ENCODE assay signal across 18 cellular contexts in genomic region chr1:109105881-109106280, GRCh38.
"Had no signal": no experiment of that assay in that cellular context is flagged by ENCODE, and none has a peak within 500 bp of the region (broad histone marks: within the 10 kb centered on the region; RNA-seq: fewer than 3 reads in every experiment).

No MANE protein-coding gene starts in this region.

- FAIRE-seq: frontal cortex, urothelium cell line had no signal

- H3K27ac ChIP-seq: heart right ventricle, testis had no signal

- H3K27ac Mint-ChIP-seq: activated B cell treated with CpG ODN at 0.5 μM for 24 hours; activated CD4-positive, alpha-beta T cell treated with anti-CD3 and anti-CD28 coated beads, Interleukin-2, amount 10 ng/mL, durations not matched to agents 7 days and 5 days; activated naive CD4-positive, alpha-beta T cell treated with anti-CD3 and anti-CD28 coated beads for 36 hours; stimulated activated naive CD8-positive, alpha-beta T cell treated with anti-CD3 and anti-CD28 coated beads, Interleukin-15, amount 100 ng/mL, for 72 hours had no signal

- H3K4me3 ChIP-seq: heart right ventricle, testis had no signal

- H3K27me3 ChIP-seq: heart right ventricle, testis had no signal

- H3K9me3 Mint-ChIP-seq: activated B cell treated with CpG ODN at 0.5 μM for 24 hours; activated CD4-positive, alpha-beta T cell treated with anti-CD3 and anti-CD28 coated beads, Interleukin-2, amount 10 ng/mL, durations not matched to agents 7 days and 5 days; activated naive CD4-positive, alpha-beta T cell treated with anti-CD3 and anti-CD28 coated beads for 36 hours; central memory CD8-positive, alpha-beta T cell; stimulated activated naive CD8-positive, alpha-beta T cell treated with anti-CD3 and anti-CD28 coated beads, Interleukin-15, amount 100 ng/mL, for 72 hours had no signal

- H3K9me3 ChIP-seq: heart right ventricle, testis had no signal

- H3K27me3 Mint-ChIP-seq: activated B cell treated with CpG ODN at 0.5 μM for 24 hours; central memory CD8-positive, alpha-beta T cell; stimulated activated naive CD8-positive, alpha-beta T cell treated with anti-CD3 and anti-CD28 coated beads, Interleukin-15, amount 100 ng/mL, for 72 hours had no signal

- DNase-seq: activated B cell treated with CpG ODN at 0.5 μM for 24 hours; activated CD4-positive, alpha-beta T cell treated with anti-CD3 and anti-CD28 coated beads, Interleukin-2, amount 10 ng/mL, durations not matched to agents 7 days and 5 days; activated CD8-positive, alpha-beta memory T cell treated with anti-CD3 and anti-CD28 coated beads for 24 hours; activated naive CD4-positive, alpha-beta T cell treated with anti-CD3 and anti-CD28 coated beads for 36 hours; amniotic stem cell; cortex of kidney; effector memory CD4-positive, alpha-beta T cell; heart right ventricle; islet precursor cell; stimulated activated CD4-positive, alpha-beta T cell treated with anti-CD3 and anti-CD28 coated beads, Interleukin-15, amount 100 ng/mL, for 24 hours; stimulated activated CD4-positive, alpha-beta T cell treated with anti-CD3 and anti-CD28 coated beads, Interleukin-4, amount 100 ng/mL, for 4 hours; stimulated activated naive CD8-positive, alpha-beta T cell treated with anti-CD3 and anti-CD28 coated beads, Interleukin-15, amount 100 ng/mL, for 72 hours; T1000; testis had no signal

- H3K4me3 Mint-ChIP-seq: activated B cell treated with CpG ODN at 0.5 μM for 24 hours; activated CD4-positive, alpha-beta T cell treated with anti-CD3 and anti-CD28 coated beads, Interleukin-2, amount 10 ng/mL, durations not matched to agents 7 days and 5 days; activated naive CD4-positive, alpha-beta T cell treated with anti-CD3 and anti-CD28 coated beads for 36 hours; central memory CD8-positive, alpha-beta T cell; stimulated activated naive CD8-positive, alpha-beta T cell treated with anti-CD3 and anti-CD28 coated beads, Interleukin-15, amount 100 ng/mL, for 72 hours had no signal

- ATAC-seq: heart right ventricle; left lobe of liver; stimulated activated naive CD8-positive, alpha-beta T cell treated with anti-CD3 and anti-CD28 coated beads, Interleukin-15, amount 100 ng/mL, for 72 hours had no signal
